Comparison of ENCODE assay signal across 1 cellular context in the genomic region with DNA sequence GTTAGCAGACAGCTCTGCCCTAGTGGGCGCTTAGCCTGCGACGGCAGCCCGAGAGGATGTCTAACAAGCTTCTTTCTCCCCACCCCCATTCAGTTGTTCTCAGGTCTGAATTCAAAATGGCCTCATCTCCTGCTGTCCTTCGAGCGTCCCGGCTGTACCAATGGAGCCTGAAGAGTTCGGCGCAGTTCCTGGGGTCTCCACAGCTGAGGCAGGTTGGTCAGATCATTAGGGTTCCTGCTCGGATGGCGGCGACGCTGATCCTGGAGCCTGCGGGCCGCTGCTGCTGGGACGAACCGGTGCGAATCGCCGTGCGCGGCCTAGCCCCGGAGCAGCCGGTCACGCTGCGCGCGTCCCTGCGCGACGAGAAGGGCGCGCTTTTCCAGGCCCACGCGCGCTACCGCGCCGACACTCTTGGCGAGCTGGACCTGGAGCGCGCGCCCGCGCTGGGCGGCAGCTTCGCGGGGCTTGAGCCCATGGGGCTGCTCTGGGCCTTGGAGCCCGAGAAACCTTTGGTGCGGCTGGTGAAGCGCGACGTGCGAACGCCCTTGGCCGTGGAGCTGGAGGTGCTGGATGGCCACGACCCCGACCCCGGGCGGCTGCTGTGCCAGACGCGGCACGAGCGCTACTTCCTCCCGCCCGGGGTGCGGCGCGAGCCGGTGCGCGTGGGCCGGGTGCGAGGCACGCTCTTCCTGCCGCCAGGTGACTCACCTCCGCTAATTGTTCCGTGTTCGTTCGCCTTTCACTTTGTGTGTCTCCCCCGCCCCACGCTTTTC.
TF ChIP-seq lines count a peak whose summit lies in the region.

A gene with protein sequence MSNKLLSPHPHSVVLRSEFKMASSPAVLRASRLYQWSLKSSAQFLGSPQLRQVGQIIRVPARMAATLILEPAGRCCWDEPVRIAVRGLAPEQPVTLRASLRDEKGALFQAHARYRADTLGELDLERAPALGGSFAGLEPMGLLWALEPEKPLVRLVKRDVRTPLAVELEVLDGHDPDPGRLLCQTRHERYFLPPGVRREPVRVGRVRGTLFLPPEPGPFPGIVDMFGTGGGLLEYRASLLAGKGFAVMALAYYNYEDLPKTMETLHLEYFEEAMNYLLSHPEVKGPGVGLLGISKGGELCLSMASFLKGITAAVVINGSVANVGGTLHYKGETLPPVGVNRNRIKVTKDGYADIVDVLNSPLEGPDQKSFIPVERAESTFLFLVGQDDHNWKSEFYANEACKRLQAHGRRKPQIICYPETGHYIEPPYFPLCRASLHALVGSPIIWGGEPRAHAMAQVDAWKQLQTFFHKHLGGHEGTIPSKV (plus strand): TSS at position 29 of the 773 bp plus-strand sequence. CDS start 28 bp downstream, at position 57.

TF ChIP-seq in HepG2, 621 proteins besides CTCF, POLR2A, EP300 and RAD21 (continued from another document and continues in another):
- peak; percentile 55; the same call in 1 of the 2 replicates for TF ChIP-seq ZNF331 (CRISPR knock-in tag; IDR thresholded peaks at IDR 0.05)
- TF ChIP-seq ZNF224 (CRISPR knock-in tag; IDR thresholded peaks at IDR 0.05): peak; percentile 86; the same call in 1 of the 2 replicates
- TF ChIP-seq ZNF878 (CRISPR knock-in tag; IDR thresholded peaks at IDR 0.05): 0 out of 2 replicates have a peak, but pooled peaks have one; percentile 9
- TF ChIP-seq, protein P1, sequence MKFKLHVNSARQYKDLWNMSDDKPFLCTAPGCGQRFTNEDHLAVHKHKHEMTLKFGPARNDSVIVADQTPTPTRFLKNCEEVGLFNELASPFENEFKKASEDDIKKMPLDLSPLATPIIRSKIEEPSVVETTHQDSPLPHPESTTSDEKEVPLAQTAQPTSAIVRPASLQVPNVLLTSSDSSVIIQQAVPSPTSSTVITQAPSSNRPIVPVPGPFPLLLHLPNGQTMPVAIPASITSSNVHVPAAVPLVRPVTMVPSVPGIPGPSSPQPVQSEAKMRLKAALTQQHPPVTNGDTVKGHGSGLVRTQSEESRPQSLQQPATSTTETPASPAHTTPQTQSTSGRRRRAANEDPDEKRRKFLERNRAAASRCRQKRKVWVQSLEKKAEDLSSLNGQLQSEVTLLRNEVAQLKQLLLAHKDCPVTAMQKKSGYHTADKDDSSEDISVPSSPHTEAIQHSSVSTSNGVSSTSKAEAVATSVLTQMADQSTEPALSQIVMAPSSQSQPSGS (CRISPR knock-in tag; IDR thresholded peaks at IDR 0.05): peak; percentile 46; the same call in 1 of the 2 replicates
- TF ChIP-seq, protein P2, sequence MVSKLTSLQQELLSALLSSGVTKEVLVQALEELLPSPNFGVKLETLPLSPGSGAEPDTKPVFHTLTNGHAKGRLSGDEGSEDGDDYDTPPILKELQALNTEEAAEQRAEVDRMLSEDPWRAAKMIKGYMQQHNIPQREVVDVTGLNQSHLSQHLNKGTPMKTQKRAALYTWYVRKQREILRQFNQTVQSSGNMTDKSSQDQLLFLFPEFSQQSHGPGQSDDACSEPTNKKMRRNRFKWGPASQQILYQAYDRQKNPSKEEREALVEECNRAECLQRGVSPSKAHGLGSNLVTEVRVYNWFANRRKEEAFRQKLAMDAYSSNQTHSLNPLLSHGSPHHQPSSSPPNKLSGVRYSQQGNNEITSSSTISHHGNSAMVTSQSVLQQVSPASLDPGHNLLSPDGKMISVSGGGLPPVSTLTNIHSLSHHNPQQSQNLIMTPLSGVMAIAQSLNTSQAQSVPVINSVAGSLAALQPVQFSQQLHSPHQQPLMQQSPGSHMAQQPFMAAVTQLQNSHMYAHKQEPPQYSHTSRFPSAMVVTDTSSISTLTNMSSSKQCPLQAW (CRISPR knock-in tag; IDR thresholded peaks at IDR 0.05): 0 out of 2 replicates have a peak, but pooled peaks have one; percentile 13
- peak; percentile 84 for TF ChIP-seq ZNF501 (CRISPR knock-in tag; IDR thresholded peaks at IDR 0.05)
- TF ChIP-seq TSC22D2 (CRISPR knock-in tag; IDR thresholded peaks at IDR 0.05; ENCODE audit: borderline replicate concordance): 0 out of 2 replicates have a peak, but pooled peaks have one; percentile 6
- TF ChIP-seq, protein P3, sequence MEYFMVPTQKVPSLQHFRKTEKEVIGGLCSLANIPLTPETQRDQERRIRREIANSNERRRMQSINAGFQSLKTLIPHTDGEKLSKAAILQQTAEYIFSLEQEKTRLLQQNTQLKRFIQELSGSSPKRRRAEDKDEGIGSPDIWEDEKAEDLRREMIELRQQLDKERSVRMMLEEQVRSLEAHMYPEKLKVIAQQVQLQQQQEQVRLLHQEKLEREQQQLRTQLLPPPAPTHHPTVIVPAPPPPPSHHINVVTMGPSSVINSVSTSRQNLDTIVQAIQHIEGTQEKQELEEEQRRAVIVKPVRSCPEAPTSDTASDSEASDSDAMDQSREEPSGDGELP (IDR thresholded peaks at IDR 0.05; ENCODE audit: borderline replicate concordance, low read depth): peak; percentile 22; the same call in 1 of the 2 replicates
- TF ChIP-seq ZNF430 (CRISPR knock-in tag; IDR thresholded peaks at IDR 0.05): peak; percentile 94
- TF ChIP-seq, protein P4, sequence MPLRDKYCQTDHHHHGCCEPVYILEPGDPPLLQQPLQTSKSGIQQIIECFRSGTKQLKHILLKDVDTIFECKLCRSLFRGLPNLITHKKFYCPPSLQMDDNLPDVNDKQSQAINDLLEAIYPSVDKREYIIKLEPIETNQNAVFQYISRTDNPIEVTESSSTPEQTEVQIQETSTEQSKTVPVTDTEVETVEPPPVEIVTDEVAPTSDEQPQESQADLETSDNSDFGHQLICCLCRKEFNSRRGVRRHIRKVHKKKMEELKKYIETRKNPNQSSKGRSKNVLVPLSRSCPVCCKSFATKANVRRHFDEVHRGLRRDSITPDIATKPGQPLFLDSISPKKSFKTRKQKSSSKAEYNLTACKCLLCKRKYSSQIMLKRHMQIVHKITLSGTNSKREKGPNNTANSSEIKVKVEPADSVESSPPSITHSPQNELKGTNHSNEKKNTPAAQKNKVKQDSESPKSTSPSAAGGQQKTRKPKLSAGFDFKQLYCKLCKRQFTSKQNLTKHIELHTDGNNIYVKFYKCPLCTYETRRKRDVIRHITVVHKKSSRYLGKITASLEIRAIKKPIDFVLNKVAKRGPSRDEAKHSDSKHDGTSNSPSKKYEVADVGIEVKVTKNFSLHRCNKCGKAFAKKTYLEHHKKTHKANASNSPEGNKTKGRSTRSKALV (CRISPR knock-in tag; IDR thresholded peaks at IDR 0.05): peak; percentile 67; the same call in 1 of the 2 replicates
- TF ChIP-seq EED (CRISPR knock-in tag; IDR thresholded peaks at IDR 0.05): peak; percentile 43; the same call in 1 of the 2 replicates
- TF ChIP-seq TBX3 (IDR thresholded peaks at IDR 0.05; ENCODE audit: borderline replicate concordance): peak; percentile 92
- peak; percentile 94 for TF ChIP-seq TAF1 (CRISPR knock-in tag; IDR thresholded peaks at IDR 0.05)
- TF ChIP-seq ZFP82 (CRISPR knock-in tag; IDR thresholded peaks at IDR 0.05; ENCODE audit: borderline replicate concordance): peak; percentile 65; the same call in 1 of the 2 replicates
- TF ChIP-seq KDM5B (CRISPR knock-in tag; IDR thresholded peaks at IDR 0.05; ENCODE audit: borderline replicate concordance): peak; percentile 69; the same call in 1 of the 2 replicates
- TF ChIP-seq, protein P5, sequence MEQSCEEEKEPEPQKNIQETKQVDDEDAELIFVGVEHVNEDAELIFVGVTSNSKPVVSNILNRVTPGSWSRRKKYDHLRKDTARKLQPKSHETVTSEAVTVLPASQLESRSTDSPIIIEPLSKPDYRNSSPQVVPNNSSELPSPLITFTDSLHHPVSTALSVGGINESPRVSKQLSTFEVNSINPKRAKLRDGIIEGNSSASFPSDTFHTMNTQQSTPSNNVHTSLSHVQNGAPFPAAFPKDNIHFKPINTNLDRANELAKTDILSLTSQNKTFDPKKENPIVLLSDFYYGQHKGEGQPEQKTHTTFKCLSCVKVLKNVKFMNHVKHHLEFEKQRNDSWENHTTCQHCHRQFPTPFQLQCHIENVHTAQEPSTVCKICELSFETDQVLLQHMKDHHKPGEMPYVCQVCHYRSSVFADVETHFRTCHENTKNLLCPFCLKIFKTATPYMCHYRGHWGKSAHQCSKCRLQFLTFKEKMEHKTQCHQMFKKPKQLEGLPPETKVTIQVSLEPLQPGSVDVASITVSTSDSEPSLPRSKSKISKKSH (CRISPR knock-in tag; IDR thresholded peaks at IDR 0.05; ENCODE audit: borderline replicate concordance): peak; percentile 34; the same call in 1 of the 2 replicates
- TF ChIP-seq ZNF790 (CRISPR knock-in tag; IDR thresholded peaks at IDR 0.05; ENCODE audit: borderline replicate concordance): peak; percentile 92; the same call in 1 of the 2 replicates
- TF ChIP-seq FOSL1 (CRISPR knock-in tag; IDR thresholded peaks at IDR 0.05; ENCODE audit: borderline replicate concordance): peak; percentile 47
- TF ChIP-seq ZNF724P (CRISPR knock-in tag; IDR thresholded peaks at IDR 0.05; ENCODE audit: borderline replicate concordance): 0 out of 2 replicates have a peak, but pooled peaks have one; percentile 32
- peak; percentile 66 for TF ChIP-seq SALL1 (CRISPR knock-in tag; IDR thresholded peaks at IDR 0.05)
- peak; percentile 88 for TF ChIP-seq ZNF777 (CRISPR knock-in tag; IDR thresholded peaks at IDR 0.05)
- TF ChIP-seq REPIN1 (CRISPR knock-in tag; IDR thresholded peaks at IDR 0.05; ENCODE audit: borderline replicate concordance, low read depth): peak; percentile 66
- TF ChIP-seq DR1 (CRISPR knock-in tag; IDR thresholded peaks at IDR 0.05): peak; percentile 38; the same call in 1 of the 2 replicates
- peak; percentile 77 for TF ChIP-seq NFRKB (IDR thresholded peaks at IDR 0.05)
- TF ChIP-seq NKX3-1 (CRISPR knock-in tag; IDR thresholded peaks at IDR 0.05): peak; percentile 45; the same call in 1 of the 2 replicates
- 0 out of 2 replicates have a peak, but pooled peaks have one; percentile 50 for TF ChIP-seq ZNF17 (CRISPR knock-in tag; IDR thresholded peaks at IDR 0.05)
- peak; percentile 89; the same call in 1 of the 2 replicates for TF ChIP-seq ZNF703 (CRISPR knock-in tag; IDR thresholded peaks at IDR 0.05; ENCODE audit: borderline replicate concordance)
- peak; percentile 77 for TF ChIP-seq ZNF883 (CRISPR knock-in tag; IDR thresholded peaks at IDR 0.05; ENCODE audit: not compliant biosample characterization)
- 0 out of 2 replicates have a peak, but pooled peaks have one; percentile 60 for TF ChIP-seq CHCHD3 (CRISPR knock-in tag; IDR thresholded peaks at IDR 0.05)
- TF ChIP-seq, protein P6, sequence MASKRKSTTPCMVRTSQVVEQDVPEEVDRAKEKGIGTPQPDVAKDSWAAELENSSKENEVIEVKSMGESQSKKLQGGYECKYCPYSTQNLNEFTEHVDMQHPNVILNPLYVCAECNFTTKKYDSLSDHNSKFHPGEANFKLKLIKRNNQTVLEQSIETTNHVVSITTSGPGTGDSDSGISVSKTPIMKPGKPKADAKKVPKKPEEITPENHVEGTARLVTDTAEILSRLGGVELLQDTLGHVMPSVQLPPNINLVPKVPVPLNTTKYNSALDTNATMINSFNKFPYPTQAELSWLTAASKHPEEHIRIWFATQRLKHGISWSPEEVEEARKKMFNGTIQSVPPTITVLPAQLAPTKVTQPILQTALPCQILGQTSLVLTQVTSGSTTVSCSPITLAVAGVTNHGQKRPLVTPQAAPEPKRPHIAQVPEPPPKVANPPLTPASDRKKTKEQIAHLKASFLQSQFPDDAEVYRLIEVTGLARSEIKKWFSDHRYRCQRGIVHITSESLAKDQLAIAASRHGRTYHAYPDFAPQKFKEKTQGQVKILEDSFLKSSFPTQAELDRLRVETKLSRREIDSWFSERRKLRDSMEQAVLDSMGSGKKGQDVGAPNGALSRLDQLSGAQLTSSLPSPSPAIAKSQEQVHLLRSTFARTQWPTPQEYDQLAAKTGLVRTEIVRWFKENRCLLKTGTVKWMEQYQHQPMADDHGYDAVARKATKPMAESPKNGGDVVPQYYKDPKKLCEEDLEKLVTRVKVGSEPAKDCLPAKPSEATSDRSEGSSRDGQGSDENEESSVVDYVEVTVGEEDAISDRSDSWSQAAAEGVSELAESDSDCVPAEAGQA (IDR thresholded peaks at IDR 0.05; ENCODE audit: low read depth): peak; percentile 43; the same call in 1 of the 2 replicates
- TF ChIP-seq, protein P6 (CRISPR knock-in tag; IDR thresholded peaks at IDR 0.05; ENCODE audit: borderline replicate concordance): peak; percentile 60; the same call in 1 of the 2 replicates
- peak; percentile 43 for TF ChIP-seq MIXL1 (CRISPR knock-in tag; IDR thresholded peaks at IDR 0.05)
- TF ChIP-seq, protein P7, sequence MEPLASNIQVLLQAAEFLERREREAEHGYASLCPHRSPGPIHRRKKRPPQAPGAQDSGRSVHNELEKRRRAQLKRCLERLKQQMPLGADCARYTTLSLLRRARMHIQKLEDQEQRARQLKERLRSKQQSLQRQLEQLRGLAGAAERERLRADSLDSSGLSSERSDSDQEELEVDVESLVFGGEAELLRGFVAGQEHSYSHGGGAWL (CRISPR knock-in tag; IDR thresholded peaks at IDR 0.05): peak; percentile 82
- peak; percentile 71; the same call in 1 of the 2 replicates for TF ChIP-seq JUND (CRISPR knock-in tag; IDR thresholded peaks at IDR 0.05)
- TF ChIP-seq, protein P8, sequence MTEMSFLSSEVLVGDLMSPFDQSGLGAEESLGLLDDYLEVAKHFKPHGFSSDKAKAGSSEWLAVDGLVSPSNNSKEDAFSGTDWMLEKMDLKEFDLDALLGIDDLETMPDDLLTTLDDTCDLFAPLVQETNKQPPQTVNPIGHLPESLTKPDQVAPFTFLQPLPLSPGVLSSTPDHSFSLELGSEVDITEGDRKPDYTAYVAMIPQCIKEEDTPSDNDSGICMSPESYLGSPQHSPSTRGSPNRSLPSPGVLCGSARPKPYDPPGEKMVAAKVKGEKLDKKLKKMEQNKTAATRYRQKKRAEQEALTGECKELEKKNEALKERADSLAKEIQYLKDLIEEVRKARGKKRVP (CRISPR knock-in tag; IDR thresholded peaks at IDR 0.05): 0 out of 4 replicates have a peak, but pooled peaks of 1 of the 2 experiments have one; percentile 22
- TF ChIP-seq, protein P9, sequence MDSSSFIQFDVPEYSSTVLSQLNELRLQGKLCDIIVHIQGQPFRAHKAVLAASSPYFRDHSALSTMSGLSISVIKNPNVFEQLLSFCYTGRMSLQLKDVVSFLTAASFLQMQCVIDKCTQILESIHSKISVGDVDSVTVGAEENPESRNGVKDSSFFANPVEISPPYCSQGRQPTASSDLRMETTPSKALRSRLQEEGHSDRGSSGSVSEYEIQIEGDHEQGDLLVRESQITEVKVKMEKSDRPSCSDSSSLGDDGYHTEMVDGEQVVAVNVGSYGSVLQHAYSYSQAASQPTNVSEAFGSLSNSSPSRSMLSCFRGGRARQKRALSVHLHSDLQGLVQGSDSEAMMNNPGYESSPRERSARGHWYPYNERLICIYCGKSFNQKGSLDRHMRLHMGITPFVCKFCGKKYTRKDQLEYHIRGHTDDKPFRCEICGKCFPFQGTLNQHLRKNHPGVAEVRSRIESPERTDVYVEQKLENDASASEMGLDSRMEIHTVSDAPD (CRISPR knock-in tag; IDR thresholded peaks at IDR 0.05): 0 out of 2 replicates have a peak, but pooled peaks have one; percentile 67
